Comparison of ENCODE assay signal across 8 cellular contexts in the genomic region with DNA sequence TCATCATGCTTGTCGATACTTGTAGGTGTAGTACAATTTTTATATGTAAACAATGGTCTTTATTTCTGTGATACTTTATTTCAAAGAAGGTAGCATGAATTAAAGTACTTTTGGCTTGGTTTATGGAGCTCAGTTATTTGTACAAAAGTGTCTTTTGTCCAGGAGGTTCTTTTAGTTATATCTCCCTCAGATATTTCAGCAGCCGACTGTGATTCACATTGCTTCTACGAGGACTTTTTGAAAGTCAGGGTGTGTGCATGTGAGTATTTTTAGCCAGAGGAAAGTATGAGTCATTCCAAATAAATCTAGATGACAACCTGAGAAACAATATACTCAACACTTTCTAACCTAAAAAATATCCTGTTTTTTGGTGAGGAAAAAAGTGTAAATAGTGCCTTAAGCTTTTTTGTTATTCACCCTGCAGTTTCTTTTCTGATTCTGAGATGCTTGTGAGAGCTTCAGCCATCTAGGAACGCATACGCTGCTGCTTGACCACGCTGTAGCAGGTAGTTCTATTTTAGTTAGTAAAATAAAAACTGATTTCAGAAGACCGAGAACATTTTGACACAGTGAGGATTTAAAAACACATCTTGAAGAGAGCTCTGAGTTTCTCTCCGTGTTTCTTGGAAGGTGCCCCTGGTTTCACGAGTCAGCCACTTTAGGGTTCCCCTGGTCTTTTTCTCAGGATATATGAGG. TPM values are rescaled to one million over a fixed set of nuclear protein-coding genes. Genes with fewer than 3 reads are reported as not detected.
A peak's percentile ranks its signal among the peaks of the same experiment; 100 is the strongest.
DNase-seq lines count a peak whose midpoint lies in the region; ATAC-seq and TF ChIP-seq lines count a peak whose summit lies in the region.

No MANE protein-coding gene starts in this region.

- H3K36me3 ChIP-seq in cardiac muscle cell (peaks cover 3% of the 10 kb centered on the region), skeletal muscle satellite cell (ENCODE audit: insufficient read depth, low read length) (peaks cover 12% of the 10 kb centered on the region)

- H3K27ac ChIP-seq in cardiac muscle cell, result peak overlapping the region; percentile 98

- in situ Hi-C loops in KBM-7 (cut with MboI; ENCODE audit: low pct_unique_long_range_greater_than_20kb, low sequenced_read_pairs), result no loop called here

- peak; percentile 67 for ATAC-seq in GM21529 (IDR thresholded peaks at IDR 0.05; ENCODE audit: unreplicated experiment)
- ATAC-seq in activated naive CD4-positive, alpha-beta T cell treated with anti-CD3 and anti-CD28 coated beads, Interleukin-2, amount 50 U/mL, for 72 hours, result peak; percentile 73 to 76

- H3K4me2 ChIP-seq in skeletal muscle satellite cell (ENCODE audit: low read length), result peak overlapping the region; percentile 78

- H3K9me3 ChIP-seq in cardiac muscle cell (ENCODE audit: low read depth), result no peaks in the 10 kb centered on the region
- no peaks in the 10 kb centered on the region for H3K9me3 ChIP-seq in skeletal muscle satellite cell (replicated peaks; ENCODE audit: low read length)

- peak overlapping the region; percentile 85 for H3K9ac ChIP-seq in skeletal muscle satellite cell (ENCODE audit: low read depth, low read length)

- no peaks in the 10 kb centered on the region for H3K27me3 ChIP-seq in cardiac muscle cell
- H3K27me3 ChIP-seq in skeletal muscle satellite cell (ENCODE audit: control insufficient read depth, insufficient read depth, low read length), result no peaks in the 10 kb centered on the region

- CTCF ChIA-PET in GM10248 (lab: Yijun Ruan, JAX), result interaction anchor here (0.7 to 1.8 kb wide), 9 partner anchors 13 to 45 kb away, joined by 3 to 8 read pairs (median 3); no protein-coding TSS in a partner anchor

- DNase-seq in GM10248 (ENCODE audit: extremely low spot score) (peak; percentile 77), KBM-7 (peak; percentile 43), cardiac muscle cell (ENCODE audit: low read depth in 1 of 2, low spot score in 1 of 2) (peak; percentile 47 to 86), C1 segment of cervical spinal cord (lab: John Stamatoyannopoulos, UW) (no peak), pons (ENCODE audit: low spot score) (no peak)
- DNase-seq in activated naive CD4-positive, alpha-beta T cell treated with anti-CD3 and anti-CD28 coated beads, Interleukin-2, amount 50 U/mL, for 72 hours (ENCODE audit: low spot score in 2 of 2), result no peak

- H3K9me3 Mint-ChIP-seq in activated naive CD4-positive, alpha-beta T cell treated with anti-CD3 and anti-CD28 coated beads, Interleukin-2, amount 50 U/mL, for 72 hours, result no peaks in the 10 kb centered on the region

- peaks cover 0 to 24% of the 10 kb centered on the region in 2 donors for H3K36me3 Mint-ChIP-seq in activated naive CD4-positive, alpha-beta T cell treated with anti-CD3 and anti-CD28 coated beads, Interleukin-2, amount 50 U/mL, for 72 hours

- TF ChIP-seq CTCF in GM10248 (IDR thresholded peaks at IDR 0.05; ENCODE audit: control extremely low read depth, extremely low read depth, low read depth, missing control alignments), result no peak
- TF ChIP-seq CTCF in cardiac muscle cell (IDR thresholded peaks at IDR 0.05; ENCODE audit: low read depth, low read length), result no peak

- POLR2A ChIA-PET in GM10248 (lab: Yijun Ruan, JAX), result interaction anchor here (1.1 to 1.7 kb wide), 2 partner anchors 15 to 18 kb away, joined by 6 to 8 read pairs; no protein-coding TSS in a partner anchor

- H3K4me3 ChIP-seq in cardiac muscle cell (no peak overlapping the region), skeletal muscle satellite cell (ENCODE audit: low read length) (peak overlapping the region; percentile 53)

- peak overlapping the region; percentile 93 to 100 for H3K27ac Mint-ChIP-seq in activated naive CD4-positive, alpha-beta T cell treated with anti-CD3 and anti-CD28 coated beads, Interleukin-2, amount 50 U/mL, for 72 hours

- H3K4me1 ChIP-seq in cardiac muscle cell (ENCODE audit: low read depth) (peaks cover 28% of the 10 kb centered on the region), skeletal muscle satellite cell (ENCODE audit: control insufficient read depth, insufficient read depth, low read length) (peaks cover 36% of the 10 kb centered on the region)

RNA-seq across cellular contexts. Expression of a gene that starts 0.5 kb away (rescaled TPM):
- total RNA-seq in activated naive CD4-positive, alpha-beta T cell treated with anti-CD3 and anti-CD28 coated beads, Interleukin-2, amount 50 U/mL, for 72 hours, result 100 to 1,000 TPM; 106 to 109 TPM
- total RNA-seq in cardiac muscle cell, result 172 and 188 TPM in 2 replicates
- polyA plus RNA-seq in cardiac muscle cell, result 152 and 172 TPM in 2 replicates
- 91.3 and 91.5 TPM in 2 replicates for total RNA-seq in skeletal muscle satellite cell (2012; rRNA removed)

RNA-seq across cellular contexts. Expression of a gene that starts 44.6 kb away (rescaled TPM):
- 10 to 100 TPM; 32.5 to 34.1 TPM for total RNA-seq in activated naive CD4-positive, alpha-beta T cell treated with anti-CD3 and anti-CD28 coated beads, Interleukin-2, amount 50 U/mL, for 72 hours
- 45.3 and 55.0 TPM in 2 replicates for total RNA-seq in cardiac muscle cell
- polyA plus RNA-seq in cardiac muscle cell, result 75.4 and 82.6 TPM in 2 replicates
- total RNA-seq in skeletal muscle satellite cell (2012; rRNA removed), result 16.7 and 17.5 TPM in 2 replicates

Comparison
In these comparisons a context has a peak if more than half of its experiments do, and no peak if none do; other contexts are left out.
1. DNase-seq: peak in GM10248 (single experiment), KBM-7 (single experiment) and cardiac muscle cell (2 of 2); none in activated naive CD4-positive, alpha-beta T cell treated with anti-CD3 and anti-CD28 coated beads, Interleukin-2, amount 50 U/mL, for 72 hours (0 of 2), C1 segment of cervical spinal cord (0 of 14) and pons (single experiment).